ENCODE assay signal across 1 cellular context in the genomic region with DNA sequence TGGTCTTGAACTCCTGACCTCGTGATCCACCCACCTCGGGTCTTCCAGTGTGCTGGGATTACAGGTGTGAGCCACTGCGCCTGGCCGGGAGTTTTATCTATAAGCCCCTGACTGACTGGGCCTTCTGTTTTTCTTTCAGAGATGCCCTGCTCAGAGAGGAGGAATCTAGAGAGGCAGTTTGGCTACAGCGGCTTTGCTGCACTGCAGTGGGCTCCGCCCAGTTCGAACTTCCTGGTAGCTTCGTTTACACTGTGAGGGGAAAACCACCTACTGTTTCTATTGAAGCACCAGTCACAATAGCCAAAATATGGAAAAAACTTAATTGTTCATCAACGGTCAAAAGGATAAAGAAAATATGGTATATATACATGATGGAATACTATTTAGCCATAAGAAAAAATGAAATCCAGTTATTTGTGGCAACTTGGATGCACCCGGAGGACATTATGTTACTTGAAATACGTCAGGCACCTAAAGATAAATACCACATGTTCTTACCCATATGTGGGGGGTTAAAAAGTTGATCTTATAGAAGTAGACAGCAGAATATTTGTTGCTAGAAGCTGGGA.
TF ChIP-seq lines count a peak whose summit lies in the region.

No MANE protein-coding gene starts in this region.

TF ChIP-seq in K562, 482 proteins besides CTCF, POLR2A, EP300 and RAD21:
- peak; percentile 96 for TF ChIP-seq PRDM10 (IDR thresholded peaks at IDR 0.05; ENCODE audit: partially characterized antibody)
- TF ChIP-seq TAL1 (IDR thresholded peaks at IDR 0.05), result 0 out of 2 replicates have a peak, but pooled peaks have one; percentile 4
- peak; percentile 68; the same call in 1 of the 2 replicates for TF ChIP-seq ATF7 (IDR thresholded peaks at IDR 0.05)
- TF ChIP-seq ADNP (tag; IDR thresholded peaks at IDR 0.05), result peak; percentile 41; the same call in 1 of the 2 replicates
- TF ChIP-seq, protein P1, sequence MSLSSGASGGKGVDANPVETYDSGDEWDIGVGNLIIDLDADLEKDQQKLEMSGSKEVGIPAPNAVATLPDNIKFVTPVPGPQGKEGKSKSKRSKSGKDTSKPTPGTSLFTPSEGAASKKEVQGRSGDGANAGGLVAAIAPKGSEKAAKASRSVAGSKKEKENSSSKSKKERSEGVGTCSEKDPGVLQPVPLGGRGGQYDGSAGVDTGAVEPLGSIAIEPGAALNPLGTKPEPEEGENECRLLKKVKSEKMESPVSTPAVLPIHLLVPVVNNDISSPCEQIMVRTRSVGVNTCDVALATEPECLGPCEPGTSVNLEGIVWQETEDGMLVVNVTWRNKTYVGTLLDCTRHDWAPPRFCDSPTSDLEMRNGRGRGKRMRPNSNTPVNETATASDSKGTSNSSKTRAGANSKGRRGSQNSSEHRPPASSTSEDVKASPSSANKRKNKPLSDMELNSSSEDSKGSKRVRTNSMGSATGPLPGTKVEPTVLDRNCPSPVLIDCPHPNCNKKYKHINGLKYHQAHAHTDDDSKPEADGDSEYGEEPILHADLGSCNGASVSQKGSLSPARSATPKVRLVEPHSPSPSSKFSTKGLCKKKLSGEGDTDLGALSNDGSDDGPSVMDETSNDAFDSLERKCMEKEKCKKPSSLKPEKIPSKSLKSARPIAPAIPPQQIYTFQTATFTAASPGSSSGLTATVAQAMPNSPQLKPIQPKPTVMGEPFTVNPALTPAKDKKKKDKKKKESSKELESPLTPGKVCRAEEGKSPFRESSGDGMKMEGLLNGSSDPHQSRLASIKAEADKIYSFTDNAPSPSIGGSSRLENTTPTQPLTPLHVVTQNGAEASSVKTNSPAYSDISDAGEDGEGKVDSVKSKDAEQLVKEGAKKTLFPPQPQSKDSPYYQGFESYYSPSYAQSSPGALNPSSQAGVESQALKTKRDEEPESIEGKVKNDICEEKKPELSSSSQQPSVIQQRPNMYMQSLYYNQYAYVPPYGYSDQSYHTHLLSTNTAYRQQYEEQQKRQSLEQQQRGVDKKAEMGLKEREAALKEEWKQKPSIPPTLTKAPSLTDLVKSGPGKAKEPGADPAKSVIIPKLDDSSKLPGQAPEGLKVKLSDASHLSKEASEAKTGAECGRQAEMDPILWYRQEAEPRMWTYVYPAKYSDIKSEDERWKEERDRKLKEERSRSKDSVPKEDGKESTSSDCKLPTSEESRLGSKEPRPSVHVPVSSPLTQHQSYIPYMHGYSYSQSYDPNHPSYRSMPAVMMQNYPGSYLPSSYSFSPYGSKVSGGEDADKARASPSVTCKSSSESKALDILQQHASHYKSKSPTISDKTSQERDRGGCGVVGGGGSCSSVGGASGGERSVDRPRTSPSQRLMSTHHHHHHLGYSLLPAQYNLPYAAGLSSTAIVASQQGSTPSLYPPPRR (CRISPR knock-in tag; IDR thresholded peaks at IDR 0.05; ENCODE audit: borderline replicate concordance), result no peak
